16 cellular contexts compared by ENCODE assay signal in genomic region chr1:161956097-161956496, GRCh38.
A peak's percentile ranks its signal among the peaks of the same experiment; 100 is the strongest.
DNase-seq lines count a peak whose midpoint lies in the region; TF ChIP-seq lines count a peak whose summit lies in the region.
"Had no signal": no experiment of that assay in that cellular context is flagged by ENCODE, and none has a peak within 500 bp of the region (broad histone marks: within the 10 kb centered on the region; RNA-seq: fewer than 3 reads in every experiment).

No MANE protein-coding gene starts in this region.

- in situ Hi-C loops in astrocyte of the spinal cord (cut with HindIII; ENCODE audit: low sequenced_read_pairs), result no loop called here

- no peaks in the 10 kb centered on the region for H3K27me3 ChIP-seq in BJ (ENCODE audit: control insufficient read depth, insufficient read depth, low read length)
- H3K27me3 ChIP-seq in neural progenitor cell, result no peaks in the 10 kb centered on the region
- H3K27me3 ChIP-seq: body of pancreas, pancreas had no signal

- no peaks in the 10 kb centered on the region for H3K79me2 ChIP-seq in neural progenitor cell (ENCODE audit: low read depth)

- H3K27ac Mint-ChIP-seq in HFFc6 (peak overlapping the region; percentile 88), nephron (peak overlapping the region; percentile 44 to 78 (median 66)), neural progenitor cell (no peak overlapping the region)

- peak overlapping the region; percentile 52 for H3K4me3 Mint-ChIP-seq in HFFc6
- H3K4me3 Mint-ChIP-seq in nephron, result peak overlapping the region in 1 of 3 experiments; percentile 15
- no peak overlapping the region for H3K4me3 Mint-ChIP-seq in neural progenitor cell
- H3K4me3 Mint-ChIP-seq: CD8-positive, alpha-beta memory T cell; stimulated activated naive CD8-positive, alpha-beta T cell treated with anti-CD3 and anti-CD28 coated beads, Interleukin-15, amount 100 ng/mL, for 72 hours had no signal

- CTCF ChIA-PET in BJ (lab: Yijun Ruan, JAX), result interaction anchor here (0.7 to 1.5 kb wide), 3 partner anchors 33 to 164 kb away, joined by 3 to 4 read pairs (median 4); no protein-coding TSS in a partner anchor

- H3K9ac ChIP-seq in neural progenitor cell, result no peak overlapping the region

- no peaks in the 10 kb centered on the region for H3F3A ChIP-seq in neural progenitor cell (ENCODE audit: low read depth)

- no peaks in the 10 kb centered on the region for H3K9me3 ChIP-seq in neural progenitor cell (ENCODE audit: low read depth)
- H3K9me3 ChIP-seq: body of pancreas, pancreas had no signal

- peaks cover 2% of the 10 kb centered on the region; the same call in 1 of the 2 replicates for H3K27me3 Mint-ChIP-seq in HFFc6 (ENCODE audit: insufficient read depth)
- no peaks in the 10 kb centered on the region for H3K27me3 Mint-ChIP-seq in nephron (ENCODE audit: low read depth)
- H3K27me3 Mint-ChIP-seq in neural progenitor cell (ENCODE audit: insufficient read depth, low read depth), result no peaks in the 10 kb centered on the region
- H3K27me3 Mint-ChIP-seq: CD8-positive, alpha-beta memory T cell; stimulated activated naive CD8-positive, alpha-beta T cell treated with anti-CD3 and anti-CD28 coated beads, Interleukin-15, amount 100 ng/mL, for 72 hours had no signal

- peaks cover 14% of the 10 kb centered on the region for H3K36me3 Mint-ChIP-seq in HFFc6 (ENCODE audit: low read depth)
- peaks cover 26% of the 10 kb centered on the region for H3K36me3 Mint-ChIP-seq in nephron (ENCODE audit: low read depth)
- peaks cover 12% of the 10 kb centered on the region for H3K36me3 Mint-ChIP-seq in neural progenitor cell

- TF ChIP-seq CTCF in BJ (IDR thresholded peaks at IDR 0.05; ENCODE audit: insufficient read depth, low read depth, low read length) (no peak), HFFc6 (IDR thresholded peaks at IDR 0.05) (no peak), astrocyte of the spinal cord (IDR thresholded peaks at IDR 0.05; ENCODE audit: low read depth, low read length) (no peak), nephron (IDR thresholded peaks at IDR 0.05; ENCODE audit: unreplicated experiment in 3 of 3) (no peak), neural progenitor cell (IDR thresholded peaks at IDR 0.05) (no peak)

- H2AFZ ChIP-seq in neural progenitor cell (replicated peaks), result no peak overlapping the region

- H3K9me3 Mint-ChIP-seq in HFFc6 (no peaks in the 10 kb centered on the region), nephron (no peaks in the 10 kb centered on the region), neural progenitor cell (no peaks in the 10 kb centered on the region)
- H3K9me3 Mint-ChIP-seq: CD8-positive, alpha-beta memory T cell; stimulated activated naive CD8-positive, alpha-beta T cell treated with anti-CD3 and anti-CD28 coated beads, Interleukin-15, amount 100 ng/mL, for 72 hours had no signal

- H4K20me1 ChIP-seq in neural progenitor cell (ENCODE audit: low read depth), result no peaks in the 10 kb centered on the region

- no peak overlapping the region for H3K4me3 ChIP-seq in BJ (ENCODE audit: low read depth, low read length)
- no peak overlapping the region for H3K4me3 ChIP-seq in astrocyte of the spinal cord (ENCODE audit: low read depth, low read length)
- H3K4me3 ChIP-seq in neural progenitor cell, result no peak overlapping the region
- H3K4me3 ChIP-seq: body of pancreas, pancreas had no signal

- POLR2A ChIA-PET in BJ (lab: Charles Lee), result no interaction called here

- no peak overlapping the region for H3K4me2 ChIP-seq in neural progenitor cell

- H3K4me1 Mint-ChIP-seq in HFFc6 (ENCODE audit: low read depth) (peaks cover 81% of the 10 kb centered on the region), nephron (peaks cover 61% of the 10 kb centered on the region), neural progenitor cell (peaks cover 12% of the 10 kb centered on the region)

- H3K27ac ChIP-seq in neural progenitor cell, result no peak overlapping the region
- H3K27ac ChIP-seq: body of pancreas, pancreas had no signal

- H3K4me1 ChIP-seq in neural progenitor cell, result peaks cover 3% of the 10 kb centered on the region
- H3K4me1 ChIP-seq: pancreas had no signal

- DNase-seq in BJ (ENCODE audit: low read depth), result peak; percentile 92
- DNase-seq in HFFc6, result peak; percentile 89
- DNase-seq in astrocyte of the spinal cord (ENCODE audit: low read depth, low spot score), result peak; percentile 34
- DNase-seq in central memory CD4-positive, alpha-beta T cell, result no peak
- DNase-seq in A172 (ENCODE audit: low spot score), result no peak
- DNase-seq in NCI-H82 treated with DMSO at 0.1 percent for 48 hours (lab: John Stamatoyannopoulos, UW; ENCODE audit: unreplicated experiment), result no peak
- DNase-seq in neural progenitor cell (ENCODE audit: low spot score), result no peak
- DNase-seq: activated effector memory CD4-positive, alpha-beta T cell treated with anti-CD3 and anti-CD28 coated beads, Interleukin-2, amount 50 U/mL, for 16 hours; body of pancreas; CD8-positive, alpha-beta memory T cell; NCI-H2029 treated with DMSO at 0.1 percent for 48 hours; NCI-H526 treated with DMSO at 0.1 percent for 48 hours; pancreas; PC-3; stimulated activated naive CD8-positive, alpha-beta T cell treated with anti-CD3 and anti-CD28 coated beads, Interleukin-15, amount 100 ng/mL, for 72 hours had no signal

- H3K36me3 ChIP-seq in BJ (ENCODE audit: control insufficient read depth, insufficient read depth, low read length) (no peaks in the 10 kb centered on the region), neural progenitor cell (no peaks in the 10 kb centered on the region)

Comparison
In these comparisons a context has a peak if more than half of its experiments do, and no peak if none do; other contexts are left out.
1. DNase-seq: peak in BJ (single experiment), HFFc6 (single experiment) and astrocyte of the spinal cord (single experiment); none in central memory CD4-positive, alpha-beta T cell (single experiment), A172 (single experiment), NCI-H82 treated with DMSO at 0.1 percent for 48 hours (single experiment) and neural progenitor cell (single experiment).